ENCODE assay signal across 1 cellular context in the genomic region with DNA sequence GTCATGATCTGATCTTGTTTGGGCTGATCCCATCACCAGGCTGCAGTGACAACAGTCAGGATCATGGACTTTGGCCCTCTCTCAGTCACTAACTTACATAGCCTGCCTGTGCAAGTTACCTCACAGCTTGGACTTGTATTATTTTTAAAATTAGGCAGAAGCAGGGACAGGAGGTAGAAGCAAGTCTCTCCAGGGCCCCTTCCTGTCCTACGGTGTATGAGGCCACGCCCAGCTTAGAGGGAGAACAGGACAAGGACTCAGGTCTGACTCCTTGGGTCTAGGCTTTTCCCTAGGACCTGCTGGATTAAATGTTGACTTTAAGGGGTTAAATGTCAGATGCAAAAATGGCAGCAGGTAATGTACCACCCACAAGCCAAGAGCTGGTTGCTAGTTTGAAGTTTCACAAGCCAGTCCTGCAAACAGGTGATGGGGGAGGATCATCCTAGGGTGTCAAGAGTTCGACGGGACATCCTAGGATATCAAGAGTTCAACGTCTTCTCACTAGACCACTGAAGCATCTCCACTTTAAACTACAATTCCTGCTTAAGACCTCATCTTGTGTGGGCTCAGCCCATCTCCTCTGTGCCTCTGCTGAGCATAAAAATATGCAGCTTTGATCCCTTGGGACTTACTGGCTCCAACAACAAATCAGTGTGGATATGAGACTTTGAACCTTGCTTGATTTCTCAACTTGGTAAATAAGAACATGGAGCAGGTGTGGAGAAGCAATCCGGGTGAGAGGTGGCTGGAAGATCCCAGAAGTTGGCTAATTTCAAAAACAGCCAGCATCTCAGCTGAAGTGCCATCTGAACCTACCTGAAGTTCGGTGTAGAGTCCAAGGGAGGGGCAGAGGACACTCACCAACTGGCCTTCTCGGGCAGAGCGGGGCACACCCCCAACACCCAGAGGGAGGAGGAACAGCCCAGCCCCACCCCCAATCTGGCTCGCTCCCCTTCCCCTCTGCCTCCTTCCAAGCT.
A peak's percentile ranks its signal among the peaks of the same experiment; 100 is the strongest.
TF ChIP-seq lines count a peak whose summit lies in the region.

No MANE protein-coding gene starts in this region.

TF ChIP-seq in HepG2, 621 proteins besides CTCF, POLR2A, EP300 and RAD21 (continued from another document and continues in another):
- TF ChIP-seq NFE2 (CRISPR knock-in tag; IDR thresholded peaks at IDR 0.05) (no peak), SRSF9 (IDR thresholded peaks at IDR 0.05; ENCODE audit: borderline replicate concordance, insufficient read depth, low read depth, low read length, poor library complexity, severe bottlenecking) (no peak), ZGPAT (CRISPR knock-in tag; IDR thresholded peaks at IDR 0.05) (peak; percentile 88; the same call in 1 of the 2 replicates), SCMH1 (CRISPR knock-in tag; IDR thresholded peaks at IDR 0.05; ENCODE audit: borderline replicate concordance) (no peak), PAF1 (CRISPR knock-in tag; IDR thresholded peaks at IDR 0.05) (no peak), SP140L (CRISPR knock-in tag; IDR thresholded peaks at IDR 0.05; ENCODE audit: borderline replicate concordance) (no peak), TSC22D2 (CRISPR knock-in tag; IDR thresholded peaks at IDR 0.05; ENCODE audit: borderline replicate concordance) (no peak), IKZF4 (CRISPR knock-in tag; IDR thresholded peaks at IDR 0.05; ENCODE audit: borderline replicate concordance, low read depth, not compliant biosample characterization) (peak; percentile 43), KLF11 (CRISPR knock-in tag; IDR thresholded peaks at IDR 0.05) (no peak), PPARG (CRISPR knock-in tag; conservative IDR thresholded peaks at IDR 0.05) (peak; percentile 100), ZNF230 (CRISPR knock-in tag; IDR thresholded peaks at IDR 0.05) (no peak), ZMYM3 (CRISPR knock-in tag; IDR thresholded peaks at IDR 0.05) (peak; percentile 83), ZSCAN30 (CRISPR knock-in tag; IDR thresholded peaks at IDR 0.05) (no peak), ZNF570 (CRISPR knock-in tag; IDR thresholded peaks at IDR 0.05; ENCODE audit: borderline replicate concordance) (no peak), ZMAT3 (CRISPR knock-in tag; conservative IDR thresholded peaks at IDR 0.05) (peak; percentile 69), GABPA (IDR thresholded peaks at IDR 0.05; ENCODE audit: low read depth, low read length) (no peak), GABPA (CRISPR knock-in tag; IDR thresholded peaks at IDR 0.05; ENCODE audit: low read depth) (peak; percentile 18; the same call in 1 of the 2 replicates), AHDC1 (CRISPR knock-in tag; IDR thresholded peaks at IDR 0.05; ENCODE audit: borderline replicate concordance) (peak; percentile 79), NFKB2 (CRISPR knock-in tag; IDR thresholded peaks at IDR 0.05; ENCODE audit: borderline replicate concordance) (peak; percentile 64; the same call in 1 of the 2 replicates), ZMYM4 (CRISPR knock-in tag; IDR thresholded peaks at IDR 0.05) (peak; percentile 76), ZNF256 (CRISPR knock-in tag; conservative IDR thresholded peaks at IDR 0.05) (0 out of 2 replicates have a peak, but pooled peaks have one; percentile 53), ZNF264 (CRISPR knock-in tag; IDR thresholded peaks at IDR 0.05) (peak; percentile 98), POLR2AphosphoS5 (IDR thresholded peaks at IDR 0.05; ENCODE audit: low read depth, low read length) (peak; percentile 67), KDM2A (CRISPR knock-in tag; IDR thresholded peaks at IDR 0.05; ENCODE audit: borderline replicate concordance, low read depth) (peak; percentile 47), CREM (IDR thresholded peaks at IDR 0.05) (peak; percentile 81), CREM (CRISPR knock-in tag; IDR thresholded peaks at IDR 0.05) (no peak), SP2 (CRISPR knock-in tag; IDR thresholded peaks at IDR 0.05) (no peak), PHF8 (CRISPR knock-in tag; IDR thresholded peaks at IDR 0.05) (no peak), NCOA1 (CRISPR knock-in tag; IDR thresholded peaks at IDR 0.05) (peak; percentile 98), ZNF772 (CRISPR knock-in tag; IDR thresholded peaks at IDR 0.05) (peak; percentile 65; the same call in 1 of the 2 replicates), MTA1 (CRISPR knock-in tag; IDR thresholded peaks at IDR 0.05; ENCODE audit: borderline replicate concordance) (peak; percentile 89), HOXA7 (CRISPR knock-in tag; IDR thresholded peaks at IDR 0.05) (no peak), TCF7 (IDR thresholded peaks at IDR 0.05; ENCODE audit: low read depth) (peak; percentile 85), TCF12 (IDR thresholded peaks at IDR 0.05) (no peak), TCF12 (CRISPR knock-in tag; IDR thresholded peaks at IDR 0.05) (peak; percentile 98), SMC3 (IDR thresholded peaks at IDR 0.05; ENCODE audit: low read length) (peak; percentile 51), ZNF143 (CRISPR knock-in tag; IDR thresholded peaks at IDR 0.05) (0 out of 2 replicates have a peak, but pooled peaks have one; percentile 34), ZNF883 (CRISPR knock-in tag; IDR thresholded peaks at IDR 0.05; ENCODE audit: not compliant biosample characterization) (no peak), KLF12 (CRISPR knock-in tag; IDR thresholded peaks at IDR 0.05; ENCODE audit: borderline replicate concordance) (no peak), ZNF432 (CRISPR knock-in tag; IDR thresholded peaks at IDR 0.05; ENCODE audit: borderline replicate concordance) (no peak), ZC3H13 (CRISPR knock-in tag; IDR thresholded peaks at IDR 0.05) (no peak), ZBED4 (CRISPR knock-in tag; IDR thresholded peaks at IDR 0.05; ENCODE audit: borderline replicate concordance) (no peak; the same call in none of the 2 replicates), MZF1 (CRISPR knock-in tag; IDR thresholded peaks at IDR 0.05; ENCODE audit: borderline replicate concordance) (no peak), ZNF788 (CRISPR knock-in tag; IDR thresholded peaks at IDR 0.05; ENCODE audit: borderline replicate concordance) (peak; percentile 73; the same call in 1 of the 2 replicates), RFX1 (IDR thresholded peaks at IDR 0.05) (peak; percentile 13; the same call in 1 of the 2 replicates), ZFYVE20 (CRISPR knock-in tag; IDR thresholded peaks at IDR 0.05; ENCODE audit: borderline replicate concordance, low read depth) (no peak), CHD2 (IDR thresholded peaks at IDR 0.05; ENCODE audit: low read depth, low read length) (no peak), STAG1 (CRISPR knock-in tag; IDR thresholded peaks at IDR 0.05) (peak; percentile 6; the same call in 1 of the 2 replicates), RNF219 (CRISPR knock-in tag; IDR thresholded peaks at IDR 0.05) (peak; percentile 30; the same call in 1 of the 2 replicates), BRD4 (CRISPR knock-in tag; IDR thresholded peaks at IDR 0.05) (peak; percentile 51; the same call in 1 of the 2 replicates)
